ENCODE assay signal across 1 cellular context in genomic region chr14:88823968-88824313, GRCh38.
TF ChIP-seq lines count a peak whose summit lies in the region.

No MANE protein-coding gene starts in this region.

TF ChIP-seq in H1, 55 proteins besides CTCF, POLR2A, EP300 and RAD21:
- TF ChIP-seq RNF2 (IDR thresholded peaks at IDR 0.05; ENCODE audit: borderline replicate concordance, low read depth, low read length, missing control alignments, poor library complexity, severe bottlenecking) (no peak), TEAD4 (IDR thresholded peaks at IDR 0.05; ENCODE audit: low read depth, low read length) (no peak), JUN (IDR thresholded peaks at IDR 0.05; ENCODE audit: low read depth, low read length) (no peak), SP2 (IDR thresholded peaks at IDR 0.05; ENCODE audit: low read length) (no peak), ASH2L (IDR thresholded peaks at IDR 0.05; ENCODE audit: low read length) (no peak), FOSL1 (IDR thresholded peaks at IDR 0.05; ENCODE audit: insufficient read depth, low read depth, low read length) (no peak), CHD2 (IDR thresholded peaks at IDR 0.05; ENCODE audit: low read length) (no peak), NRF1 (IDR thresholded peaks at IDR 0.05; ENCODE audit: low read depth, low read length) (no peak), EZH2 (IDR thresholded peaks at IDR 0.05; ENCODE audit: low read depth, low read length, severe bottlenecking) (no peak), NANOG (IDR thresholded peaks at IDR 0.05; ENCODE audit: insufficient read depth, low read depth, low read length, poor library complexity, severe bottlenecking) (no peak)
TF ChIP-seq in H1: peak in this region for 0.
